Comparison of ENCODE assay signal across 29 cellular contexts in the genomic region with DNA sequence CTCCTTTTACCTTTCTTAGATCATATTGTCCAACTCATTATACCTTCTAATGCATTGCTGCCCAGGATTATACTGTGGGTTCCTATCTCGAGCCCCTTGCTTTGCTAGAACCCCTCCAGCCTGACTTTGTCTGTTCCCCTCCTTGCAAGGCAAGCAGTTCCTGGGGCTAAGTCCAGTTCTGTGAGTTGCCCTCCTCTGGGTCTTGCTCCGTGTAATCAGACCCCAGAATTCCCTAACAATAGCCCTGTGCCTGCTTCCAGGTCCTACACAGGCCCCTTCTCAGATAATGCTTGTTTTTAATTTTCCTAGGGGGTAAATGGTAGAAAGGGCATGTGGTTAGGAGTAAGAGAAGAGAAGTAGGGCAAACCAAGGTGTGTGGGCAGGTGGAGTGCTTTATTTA.
"Had no signal": no experiment of that assay in that cellular context is flagged by ENCODE, and none has a peak within 500 bp of the region (broad histone marks: within the 10 kb centered on the region; RNA-seq: fewer than 3 reads in every experiment).

No MANE protein-coding gene starts in this region.

- H3K27ac ChIP-seq: hepatocyte, left lung, lower lobe of right lung, pancreas, prostate gland, skin epidermis, suprapubic skin, thoracic aorta, tibial nerve, uterus had no signal

- H3K9me3 Mint-ChIP-seq: mesothelial cell of epicardium; nephron progenitor cell; stimulated activated naive B cell treated with anti-CD40 and anti-IgM and Interleukin-4, amounts not matched to agents 10 μg/mL and 1 μg/mL and 100 μg/mL, for 72 hours; type B pancreatic cell had no signal

- H3K79me2 ChIP-seq: hepatocyte had no signal

- H3K4me1 Mint-ChIP-seq: mesothelial cell of epicardium; naive B cell; natural killer cell; nephron progenitor cell; stimulated activated naive B cell treated with anti-CD40 and anti-IgM and Interleukin-4, amounts not matched to agents 10 μg/mL and 1 μg/mL and 100 μg/mL, for 72 hours had no signal

- H3K36me3 ChIP-seq: left lung, lower lobe of right lung, pancreas, prostate gland, suprapubic skin, thoracic aorta, tibial nerve had no signal

- DNase-seq: left colon; left lung; lower lobe of right lung; mesendoderm; naive B cell; natural killer cell; nephron progenitor cell; nucleus accumbens; pancreas; posterior cingulate gyrus; retina; right cardiac atrium; stimulated activated CD4-positive, alpha-beta T cell treated with anti-CD3 and anti-CD28 coated beads, Interleukin-12 subunit alpha, Interleukin-12 subunit beta, amount 100 ng/mL, for 4 hours; stimulated activated CD4-positive, alpha-beta T cell treated with anti-CD3 and anti-CD28 coated beads, Interleukin-15, amount 100 ng/mL, for 24 hours; stimulated activated CD4-positive, alpha-beta T cell treated with anti-CD3 and anti-CD28 coated beads, Interleukin-2, amount 100 ng/mL, for 24 hours; stimulated activated CD4-positive, alpha-beta T cell treated with anti-CD3 and anti-CD28 coated beads, Interleukin-4, amount 100 ng/mL, for 1 hour; stimulated activated naive B cell treated with anti-CD40 and anti-IgM and Interleukin-4, amounts not matched to agents 10 μg/mL and 1 μg/mL and 100 μg/mL, for 72 hours; stimulated activated naive CD8-positive, alpha-beta T cell treated with anti-CD3 and anti-CD28 coated beads, Interleukin-15, Interleukin-2, amounts not matched to agents 100 U/mL and 50 U/mL, for 24 hours; uterus had no signal

- H3K4me3 Mint-ChIP-seq: mesothelial cell of epicardium; naive B cell; natural killer cell; nephron progenitor cell; stimulated activated naive B cell treated with anti-CD40 and anti-IgM and Interleukin-4, amounts not matched to agents 10 μg/mL and 1 μg/mL and 100 μg/mL, for 72 hours; type B pancreatic cell had no signal

- H2AFZ ChIP-seq: hepatocyte had no signal

- H3K9me3 ChIP-seq: left lung, lower lobe of right lung, pancreas, prostate gland, suprapubic skin, thoracic aorta, tibial nerve, uterus had no signal

- H3K27me3 Mint-ChIP-seq: naive B cell; stimulated activated naive B cell treated with anti-CD40 and anti-IgM and Interleukin-4, amounts not matched to agents 10 μg/mL and 1 μg/mL and 100 μg/mL, for 72 hours; type B pancreatic cell had no signal

- FAIRE-seq: keratinocyte, pancreas had no signal

- H3K36me3 Mint-ChIP-seq: mesothelial cell of epicardium; naive B cell; natural killer cell; stimulated activated naive B cell treated with anti-CD40 and anti-IgM and Interleukin-4, amounts not matched to agents 10 μg/mL and 1 μg/mL and 100 μg/mL, for 72 hours; type B pancreatic cell had no signal

- H3K4me2 ChIP-seq: hepatocyte had no signal

- H3K4me1 ChIP-seq: left lung, lower lobe of right lung, pancreas, prostate gland, suprapubic skin, tibial nerve, uterus had no signal

- ATAC-seq: left colon; left lung; lower lobe of right lung; natural killer cell; pancreas; right cardiac atrium; sciatic nerve; stimulated activated naive B cell treated with anti-CD40 and anti-IgM and Interleukin-4, amounts not matched to agents 10 μg/mL and 1 μg/mL and 100 μg/mL, for 72 hours; stimulated activated naive CD8-positive, alpha-beta T cell treated with anti-CD3 and anti-CD28 coated beads, Interleukin-15, Interleukin-2, amounts not matched to agents 100 U/mL and 50 U/mL, for 24 hours had no signal

- H3K4me3 ChIP-seq: hepatocyte, left lung, lower lobe of right lung, pancreas, prostate gland, skin epidermis, suprapubic skin, thoracic aorta, tibial nerve, uterus had no signal

- H3K27ac Mint-ChIP-seq: mesothelial cell of epicardium; naive B cell; natural killer cell; nephron progenitor cell; stimulated activated naive B cell treated with anti-CD40 and anti-IgM and Interleukin-4, amounts not matched to agents 10 μg/mL and 1 μg/mL and 100 μg/mL, for 72 hours; type B pancreatic cell had no signal

- H3K27me3 ChIP-seq: hepatocyte, left lung, pancreas, suprapubic skin, tibial nerve, uterus had no signal
